ENCODE assay signal across 12 cellular contexts in the genomic region with DNA sequence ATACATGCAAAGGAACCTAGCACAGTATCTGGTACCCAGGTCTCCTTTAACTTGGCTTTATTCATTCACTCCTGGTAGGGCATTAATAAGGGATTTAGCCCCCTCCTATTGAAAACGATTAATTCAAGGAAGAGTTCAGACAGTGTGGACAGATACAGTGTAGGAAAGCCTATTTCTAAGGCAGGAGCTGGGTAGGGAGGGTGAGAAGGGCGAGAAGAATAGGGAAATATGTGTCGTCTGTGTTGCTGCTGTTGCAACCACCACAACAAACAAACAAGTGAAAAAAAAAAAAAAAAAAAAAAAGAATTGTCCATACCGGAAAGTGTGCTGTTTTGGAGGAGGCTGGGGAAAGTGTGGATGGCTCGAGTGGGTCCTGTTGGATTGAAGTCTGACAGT. TPM values are rescaled to one million over a fixed set of nuclear protein-coding genes. Genes with fewer than 3 reads are reported as not detected.
DNase-seq lines count a peak whose midpoint lies in the region; ATAC-seq and TF ChIP-seq lines count a peak whose summit lies in the region.
"Not testable (repeated sequence)": the region's sequence is repeated elsewhere in the genome, so short reads cannot be mapped to it uniquely, and the experiment has no call there.
"Had no signal": no experiment of that assay in that cellular context is flagged by ENCODE, and none has a peak within 500 bp of the region (broad histone marks: within the 10 kb centered on the region; RNA-seq: fewer than 3 reads in every experiment).

No MANE protein-coding gene starts in this region.

- H3K9me2 ChIP-seq in PC-3 (replicated peaks; ENCODE audit: low read length), result not testable (repeated sequence)

- H3K9me3 ChIP-seq in CD4-positive, CD25-positive, alpha-beta regulatory T cell (ENCODE audit: control insufficient read depth in 2 of 2, low read length in 2 of 2); PC-3 (ENCODE audit: low read length); subcutaneous abdominal adipose tissue (ENCODE audit: control insufficient read depth in 5 of 5, low read length in 5 of 5): not testable (repeated sequence)

- not testable (repeated sequence) for H3K4me1 Mint-ChIP-seq in CD4-positive, CD25-positive, alpha-beta regulatory T cell; activated T-helper 1 cell treated with anti-CD3 and anti-CD28 coated beads, Interleukin-12 subunit alpha, Interleukin-12 subunit beta, Interleukin-2, Interleukin-4 antibody, amounts not matched to agents 30 ng/mL and 10 ng/mL and 1 ng/mL, durations not matched to agents 14 hours and 24 hours and 36 hours (ENCODE audit: low read depth); central memory CD8-positive, alpha-beta T cell; mesothelial cell of epicardium

- not testable (repeated sequence) for H3K4me1 ChIP-seq in CD4-positive, CD25-positive, alpha-beta regulatory T cell (ENCODE audit: control insufficient read depth, insufficient read depth, low read length, poor library complexity, severe bottlenecking); PC-3 (ENCODE audit: insufficient read depth, low read length); rectal smooth muscle tissue (ENCODE audit: control insufficient read depth, insufficient read depth, low read length); subcutaneous abdominal adipose tissue (ENCODE audit: control insufficient read depth in 5 of 5, insufficient read depth in 5 of 5, low read length in 5 of 5)

- not testable (repeated sequence) for H3K9ac ChIP-seq in PC-3 (ENCODE audit: low read length); rectal smooth muscle tissue (ENCODE audit: low read length); subcutaneous abdominal adipose tissue (ENCODE audit: low read length in 5 of 5)

- H3K4me2 ChIP-seq in PC-3 (ENCODE audit: low read length), result peak overlapping the region; percentile 78

- H3K27ac ChIP-seq in CD4-positive, CD25-positive, alpha-beta regulatory T cell (ENCODE audit: insufficient read depth, low read length, poor library complexity, severe bottlenecking); subcutaneous abdominal adipose tissue (ENCODE audit: low read depth, low read length): not testable (repeated sequence)
- H3K27ac ChIP-seq in PC-3 (ENCODE audit: low read length) (peak overlapping the region; percentile 43; the same call in 1 of the 2 replicates), rectal smooth muscle tissue (ENCODE audit: low read depth, low read length) (peak overlapping the region; percentile 93)

- not testable (repeated sequence) for H3K4me3 ChIP-seq in CD4-positive, CD25-positive, alpha-beta regulatory T cell (ENCODE audit: low read depth, low read length)
- H3K4me3 ChIP-seq in PC-3 (ENCODE audit: low read length) (peak overlapping the region; percentile 71), rectal smooth muscle tissue (ENCODE audit: low read length) (peak overlapping the region; percentile 63), subcutaneous abdominal adipose tissue (ENCODE audit: low read depth in 1 of 5, low read length in 5 of 5) (peak overlapping the region in 3 of 5 donors; percentile 29 to 64 (median 64))

- peak overlapping the region in 3 of 4 donors; percentile 54 to 69 (median 65) for H3K4me3 Mint-ChIP-seq in CD4-positive, CD25-positive, alpha-beta regulatory T cell
- peak overlapping the region; percentile 59 for H3K4me3 Mint-ChIP-seq in activated T-helper 1 cell treated with anti-CD3 and anti-CD28 coated beads, Interleukin-12 subunit alpha, Interleukin-12 subunit beta, Interleukin-2, Interleukin-4 antibody, amounts not matched to agents 30 ng/mL and 10 ng/mL and 1 ng/mL, durations not matched to agents 14 hours and 24 hours and 36 hours
- H3K4me3 Mint-ChIP-seq in central memory CD8-positive, alpha-beta T cell, result peak overlapping the region; percentile 59
- peak overlapping the region; percentile 73 for H3K4me3 Mint-ChIP-seq in mesothelial cell of epicardium

- peak overlapping the region in 1 of 3 donors; percentile 1 for H3K27ac Mint-ChIP-seq in CD4-positive, CD25-positive, alpha-beta regulatory T cell
- H3K27ac Mint-ChIP-seq in activated T-helper 1 cell treated with anti-CD3 and anti-CD28 coated beads, Interleukin-12 subunit alpha, Interleukin-12 subunit beta, Interleukin-2, Interleukin-4 antibody, amounts not matched to agents 30 ng/mL and 10 ng/mL and 1 ng/mL, durations not matched to agents 14 hours and 24 hours and 36 hours; central memory CD8-positive, alpha-beta T cell (ENCODE audit: low read depth); mesothelial cell of epicardium: not testable (repeated sequence)

- H3K27me3 ChIP-seq in CD4-positive, CD25-positive, alpha-beta regulatory T cell (ENCODE audit: control insufficient read depth, insufficient read depth, low read length); PC-3 (ENCODE audit: low read length); rectal smooth muscle tissue (ENCODE audit: control insufficient read depth, insufficient read depth, low read length); subcutaneous abdominal adipose tissue (ENCODE audit: control insufficient read depth in 5 of 5, insufficient read depth in 4 of 5, low read length in 5 of 5): not testable (repeated sequence)

- not testable (repeated sequence) for H4K20me1 ChIP-seq in PC-3 (ENCODE audit: low read length)

- TSS peak; percentile 89 for BruUV-seq in PC-3 (replicated peaks; lab: Mats Ljungman, UMichigan)

- not testable (repeated sequence) for DNase-seq in CD4-positive, CD25-positive, alpha-beta regulatory T cell; activated T-helper 1 cell treated with anti-CD3 and anti-CD28 coated beads, Interleukin-12 subunit alpha, Interleukin-12 subunit beta, Interleukin-2, Interleukin-4 antibody, amounts not matched to agents 30 ng/mL and 10 ng/mL and 1 ng/mL, durations not matched to agents 14 hours and 24 hours and 36 hours (ENCODE audit: low spot score); central memory CD8-positive, alpha-beta T cell (ENCODE audit: low spot score in 2 of 2); Right ventricle myocardium superior; mesothelial cell of epicardium (ENCODE audit: low spot score in 2 of 2, unreplicated experiment in 2 of 2)
- peak; percentile 7 for DNase-seq in PC-3

- TF ChIP-seq CTCF in PC-3 (conservative IDR thresholded peaks at IDR 0.05; ENCODE audit: low read depth, low read length); mesothelial cell of epicardium (IDR thresholded peaks at IDR 0.05; ENCODE audit: unreplicated experiment): not testable (repeated sequence)

- intact Hi-C loops in PC-3 (cut with micrococcal nuclease); Right ventricle myocardium superior (cut with DNase I): not testable (repeated sequence)
- intact Hi-C loops in activated T-helper 1 cell treated with anti-CD3 and anti-CD28 coated beads, Interleukin-12 subunit alpha, Interleukin-12 subunit beta, Interleukin-2, Interleukin-4 antibody, amounts not matched to agents 30 ng/mL and 10 ng/mL and 1 ng/mL, durations not matched to agents 14 hours and 24 hours and 36 hours (cut with micrococcal nuclease), result loop anchor here (10.0 kb wide), 1 partner anchor 209 kb away; no protein-coding TSS in a partner anchor

- H3K36me3 ChIP-seq in CD4-positive, CD25-positive, alpha-beta regulatory T cell (ENCODE audit: control insufficient read depth, insufficient read depth, low read length); PC-3 (ENCODE audit: low read depth, low read length); rectal smooth muscle tissue (ENCODE audit: control insufficient read depth, insufficient read depth, low read length); subcutaneous abdominal adipose tissue (ENCODE audit: control insufficient read depth in 5 of 5, insufficient read depth in 5 of 5, low read length in 5 of 5): not testable (repeated sequence)

- H3F3A ChIP-seq in PC-3 (ENCODE audit: low read length, unreplicated experiment), result not testable (repeated sequence)

- H3K79me2 ChIP-seq in PC-3 (ENCODE audit: low read length), result peaks cover 27% of the 10 kb centered on the region

- POLR2A ChIA-PET in PC-3 (lab: Charles Lee; ENCODE audit: unreplicated experiment), result interaction anchor here (0.6 kb wide), 1 partner anchor 664 kb away, joined by 3 read pairs; no protein-coding TSS in a partner anchor

- not testable (repeated sequence) for H3K36me3 Mint-ChIP-seq in CD4-positive, CD25-positive, alpha-beta regulatory T cell; activated T-helper 1 cell treated with anti-CD3 and anti-CD28 coated beads, Interleukin-12 subunit alpha, Interleukin-12 subunit beta, Interleukin-2, Interleukin-4 antibody, amounts not matched to agents 30 ng/mL and 10 ng/mL and 1 ng/mL, durations not matched to agents 14 hours and 24 hours and 36 hours (ENCODE audit: low read depth); central memory CD8-positive, alpha-beta T cell (ENCODE audit: insufficient read depth); mesothelial cell of epicardium

- H3K27me3 Mint-ChIP-seq in CD4-positive, CD25-positive, alpha-beta regulatory T cell, result peaks cover 31% of the 10 kb centered on the region
- H3K27me3 Mint-ChIP-seq in activated T-helper 1 cell treated with anti-CD3 and anti-CD28 coated beads, Interleukin-12 subunit alpha, Interleukin-12 subunit beta, Interleukin-2, Interleukin-4 antibody, amounts not matched to agents 30 ng/mL and 10 ng/mL and 1 ng/mL, durations not matched to agents 14 hours and 24 hours and 36 hours (ENCODE audit: insufficient read depth), result peaks cover 35% of the 10 kb centered on the region
- H3K27me3 Mint-ChIP-seq in central memory CD8-positive, alpha-beta T cell, result peaks cover 30% of the 10 kb centered on the region
- peaks cover 66% of the 10 kb centered on the region for H3K27me3 Mint-ChIP-seq in mesothelial cell of epicardium (ENCODE audit: low read depth)

- CTCF ChIA-PET in PC-3 (lab: Charles Lee), result not testable (repeated sequence)

- not testable (repeated sequence) for ATAC-seq in CD4-positive, CD25-positive, alpha-beta regulatory T cell (ENCODE audit: low read depth in 2 of 2); central memory CD8-positive, alpha-beta T cell (replicated peaks; ENCODE audit: extremely low read depth, poor library complexity, severe bottlenecking)
- ATAC-seq in PC-3 (peak; percentile 14), Right ventricle myocardium superior (ENCODE audit: poor library complexity) (peak; percentile 32)

- H3K9me3 Mint-ChIP-seq in CD4-positive, CD25-positive, alpha-beta regulatory T cell; activated T-helper 1 cell treated with anti-CD3 and anti-CD28 coated beads, Interleukin-12 subunit alpha, Interleukin-12 subunit beta, Interleukin-2, Interleukin-4 antibody, amounts not matched to agents 30 ng/mL and 10 ng/mL and 1 ng/mL, durations not matched to agents 14 hours and 24 hours and 36 hours; central memory CD8-positive, alpha-beta T cell; mesothelial cell of epicardium: not testable (repeated sequence)

- H2AFZ ChIP-seq in PC-3 (ENCODE audit: low read length), result not testable (repeated sequence)

RNA-seq across cellular contexts. Expression of gene PGM5, which starts 0.4 kb away (rescaled TPM):
- not detected for total RNA-seq in CD4-positive, CD25-positive, alpha-beta regulatory T cell
- polyA plus RNA-seq in CD4-positive, CD25-positive, alpha-beta regulatory T cell, result not detected
- 75.5 and 90.2 TPM in 2 replicates for total RNA-seq in PC-3 (2014; rRNA removed)
- total RNA-seq in activated T-helper 1 cell treated with anti-CD3 and anti-CD28 coated beads, Interleukin-12 subunit alpha, Interleukin-12 subunit beta, Interleukin-2, Interleukin-4 antibody, amounts not matched to agents 30 ng/mL and 10 ng/mL and 1 ng/mL, durations not matched to agents 14 hours and 24 hours and 36 hours, result not detected in 2 replicates
- 157 TPM for total RNA-seq in Right ventricle myocardium superior
- total RNA-seq in mesothelial cell of epicardium, result 8.5 to 9.8 TPM (median 8.5 TPM) in 3 replicates
- total RNA-seq: activated CD8-positive, alpha-beta T cell treated with anti-CD3 and anti-CD28 coated beads for 36 hours had no signal
- polyA plus RNA-seq: neural cell had no signal

RNA-seq across cellular contexts. Expression of gene FOXD4L3, which starts 53.3 kb away (rescaled TPM):
- total RNA-seq in CD4-positive, CD25-positive, alpha-beta regulatory T cell, result not detected
- under 1 TPM in 1 of 4 donors, not detected in 3; 0.33 TPM for polyA plus RNA-seq in CD4-positive, CD25-positive, alpha-beta regulatory T cell
- total RNA-seq in PC-3 (2014; rRNA removed), result not detected in 2 replicates
- 0.17 TPM in 1 of 2 replicates, not detected in the other for total RNA-seq in activated T-helper 1 cell treated with anti-CD3 and anti-CD28 coated beads, Interleukin-12 subunit alpha, Interleukin-12 subunit beta, Interleukin-2, Interleukin-4 antibody, amounts not matched to agents 30 ng/mL and 10 ng/mL and 1 ng/mL, durations not matched to agents 14 hours and 24 hours and 36 hours
- not detected for total RNA-seq in Right ventricle myocardium superior
- total RNA-seq in mesothelial cell of epicardium, result 0.25 TPM in 2 of 3 replicates, not detected in the other
- total RNA-seq: endothelial cell of umbilical vein, lower leg skin had no signal
- polyA plus RNA-seq: endothelial cell of umbilical vein, neural cell had no signal
